Comparison of ENCODE assay signal across 8 cellular contexts in the genomic region with DNA sequence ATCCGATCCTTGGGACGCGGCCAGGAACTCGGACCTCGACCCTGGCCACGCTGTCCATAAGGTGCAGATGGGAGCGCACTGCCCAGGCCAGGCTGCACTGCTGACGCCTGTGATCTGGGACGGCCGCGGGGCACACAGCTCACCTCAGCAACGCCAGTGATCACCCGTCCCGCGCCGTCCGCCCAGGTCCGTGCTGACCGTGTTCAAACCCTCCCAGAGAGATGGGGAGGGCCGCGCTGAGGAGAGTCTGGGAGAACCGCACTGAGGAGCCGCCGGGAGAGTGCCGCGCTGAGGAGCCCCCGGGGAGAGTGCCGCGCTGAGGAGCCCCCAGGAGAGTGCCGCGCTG. TPM values are rescaled to one million over a fixed set of nuclear protein-coding genes. Genes with fewer than 3 reads are reported as not detected.
A peak's percentile ranks its signal among the peaks of the same experiment; 100 is the strongest.
DNase-seq lines count a peak whose midpoint lies in the region; ATAC-seq and TF ChIP-seq lines count a peak whose summit lies in the region.

No MANE protein-coding gene starts in this region.

- peak in 1 of 5 donors; percentile 44 for DNase-seq in CD8-positive, alpha-beta memory T cell
- DNase-seq in HL-60 (ENCODE audit: low read depth in 1 of 2, low spot score in 1 of 2) (peak in 1 of 2 experiments; percentile 8), adrenal gland (peak; percentile 16 to 68 (median 49)), kidney epithelial cell (ENCODE audit: low read depth) (no peak), NCI-H2196 treated with DMSO at 0.1 percent for 48 hours (lab: John Stamatoyannopoulos, UW; ENCODE audit: unreplicated experiment) (no peak), pons (ENCODE audit: low spot score) (no peak)

- no peaks in the 10 kb centered on the region for H3K9me3 Mint-ChIP-seq in CD8-positive, alpha-beta memory T cell

- TF ChIP-seq POLR2A in adrenal gland (IDR thresholded peaks at IDR 0.05), result no peak

- no peaks in the 10 kb centered on the region for H3K27me3 Mint-ChIP-seq in CD8-positive, alpha-beta memory T cell

- H3K36me3 Mint-ChIP-seq in CD8-positive, alpha-beta memory T cell, result peaks cover 0 to 2% (median 0%) of the 10 kb centered on the region in 3 donors

- ATAC-seq in GM19023 (IDR thresholded peaks at IDR 0.05; ENCODE audit: unreplicated experiment), result no peak

- no peak for TF ChIP-seq CTCF in HL-60 (IDR thresholded peaks at IDR 0.05; ENCODE audit: insufficient read depth, low read length)
- TF ChIP-seq CTCF in adrenal gland (IDR thresholded peaks at IDR 0.05), result no peak
- no peak for TF ChIP-seq CTCF in kidney epithelial cell (IDR thresholded peaks at IDR 0.05; ENCODE audit: insufficient read depth, low read length, poor library complexity, severe bottlenecking)

- CTCF ChIA-PET in CD8-positive, alpha-beta memory T cell (lab: Charles Lee), result no interaction called here

- WGBS in adrenal gland, 4 donors, result 53 to 81% (median 60%) methylated on average over 11 to 31 of the region's 31 CpGs

- H3K4me1 Mint-ChIP-seq in CD8-positive, alpha-beta memory T cell, result peaks cover 10 to 11% (median 10%) of the 10 kb centered on the region in 3 donors

- peak overlapping the region in 4 of 5 donors; percentile 66 to 79 (median 78) for H3K9ac ChIP-seq in subcutaneous abdominal adipose tissue (ENCODE audit: low read length in 5 of 5)

- intact Hi-C loops in adrenal gland (cut with DNase I), result loop anchor here in 1 of 2 donors (10.0 kb wide), 1 partner anchor 186 kb away; the partner anchor contains the start of gene CDKN1C

- H3K27me3 ChIP-seq in CD8-positive, alpha-beta memory T cell (ENCODE audit: insufficient read depth, low read length, poor library complexity, severe bottlenecking), result no peaks in the 10 kb centered on the region
- no peaks in the 10 kb centered on the region for H3K27me3 ChIP-seq in HL-60 (ENCODE audit: insufficient read depth, poor library complexity, severe bottlenecking)
- H3K27me3 ChIP-seq in adrenal gland, result no peaks in the 10 kb centered on the region
- no peaks in the 10 kb centered on the region for H3K27me3 ChIP-seq in kidney epithelial cell (ENCODE audit: control insufficient read depth, insufficient read depth, low read length)
- no peaks in the 10 kb centered on the region for H3K27me3 ChIP-seq in subcutaneous abdominal adipose tissue (ENCODE audit: control insufficient read depth in 5 of 5, insufficient read depth in 4 of 5, low read length in 5 of 5)

- H3K27ac Mint-ChIP-seq in CD8-positive, alpha-beta memory T cell, result peak overlapping the region in 6 of 8 donors; percentile 36 to 90 (median 60)

- no peaks in the 10 kb centered on the region for H3K36me3 ChIP-seq in CD8-positive, alpha-beta memory T cell (ENCODE audit: insufficient read depth, low read length)
- H3K36me3 ChIP-seq in adrenal gland (replicated peaks in 1 of 2), result no peaks in the 10 kb centered on the region
- H3K36me3 ChIP-seq in kidney epithelial cell (ENCODE audit: control insufficient read depth, insufficient read depth, low read length), result no peaks in the 10 kb centered on the region
- H3K36me3 ChIP-seq in subcutaneous abdominal adipose tissue (ENCODE audit: control insufficient read depth in 5 of 5, insufficient read depth in 5 of 5, low read length in 5 of 5), result no peaks in the 10 kb centered on the region

- peak overlapping the region; percentile 78 to 92 (median 83) for H3K4me3 Mint-ChIP-seq in CD8-positive, alpha-beta memory T cell

- H3K27ac ChIP-seq in CD8-positive, alpha-beta memory T cell (ENCODE audit: low read depth, low read length), result peak overlapping the region; percentile 65
- H3K27ac ChIP-seq in HL-60 (replicated peaks) (peak overlapping the region; percentile 87), adrenal gland (peak overlapping the region in 4 of 5 donors; percentile 43 to 96 (median 74)), subcutaneous abdominal adipose tissue (ENCODE audit: low read depth, low read length) (peak overlapping the region; percentile 9)

- POLR2A ChIA-PET in CD8-positive, alpha-beta memory T cell (lab: Charles Lee), result no interaction called here

- peak overlapping the region; percentile 35 for H3K4me3 ChIP-seq in CD8-positive, alpha-beta memory T cell (ENCODE audit: low read length)
- H3K4me3 ChIP-seq in HL-60 (replicated peaks; ENCODE audit: insufficient read depth, low read length), result peak overlapping the region; percentile 59
- peak overlapping the region; percentile 3 to 69 (median 36) for H3K4me3 ChIP-seq in adrenal gland
- peak overlapping the region; percentile 83 for H3K4me3 ChIP-seq in kidney epithelial cell (ENCODE audit: low read depth, low read length)
- H3K4me3 ChIP-seq in subcutaneous abdominal adipose tissue (ENCODE audit: low read depth in 1 of 5, low read length in 5 of 5), result peak overlapping the region; percentile 59 to 82 (median 74)

- H3K9me3 ChIP-seq in CD8-positive, alpha-beta memory T cell (ENCODE audit: low read length), result no peaks in the 10 kb centered on the region
- H3K9me3 ChIP-seq in adrenal gland (replicated peaks in 1 of 3), result no peaks in the 10 kb centered on the region
- no peaks in the 10 kb centered on the region for H3K9me3 ChIP-seq in subcutaneous abdominal adipose tissue (ENCODE audit: control insufficient read depth in 5 of 5, low read length in 5 of 5)

- peaks cover 10% of the 10 kb centered on the region for H3K4me1 ChIP-seq in CD8-positive, alpha-beta memory T cell (ENCODE audit: insufficient read depth, low read length)
- H3K4me1 ChIP-seq in adrenal gland (replicated peaks in 1 of 2) (peaks cover 0 to 40% of the 10 kb centered on the region in 2 donors), subcutaneous abdominal adipose tissue (ENCODE audit: control insufficient read depth in 5 of 5, insufficient read depth in 5 of 5, low read length in 5 of 5) (peaks cover 5 to 48% (median 42%) of the 10 kb centered on the region in 5 donors)

RNA-seq across cellular contexts. Expression of gene KCNQ1OT1, which starts 0.6 kb away (rescaled TPM):
- total RNA-seq in CD8-positive, alpha-beta memory T cell, result under 1 TPM; 0.20 TPM
- polyA plus RNA-seq in CD8-positive, alpha-beta memory T cell, result 0.08 TPM
- total RNA-seq in adrenal gland (1 to 10 TPM in 4 of 8 donors, under 1 TPM in 4; 0.55 to 3.6 (median 1.4) TPM), kidney epithelial cell (0.48 and 0.54 TPM in 2 replicates)
- 1 to 10 TPM in 1 of 3 donors, under 1 TPM in 2; 0.15 to 1.4 (median 0.17) TPM for polyA plus RNA-seq in adrenal gland

Comparison
In these comparisons a context has a peak if more than half of its experiments do, and no peak if none do; other contexts are left out.
1. DNase-seq: peak in adrenal gland (7 of 7); none in kidney epithelial cell (single experiment), NCI-H2196 treated with DMSO at 0.1 percent for 48 hours (single experiment) and pons (single experiment).
2. H3K27ac ChIP-seq: peak in every context shown above with its lines; median percentile 87 in HL-60; 74 in adrenal gland; 65 in CD8-positive, alpha-beta memory T cell; 9 in subcutaneous abdominal adipose tissue.
3. Peak in every context shown above with its lines, with median percentiles within 50 percentile points of each other: H3K4me3 ChIP-seq.